ENCODE assay signal across 21 cellular contexts in the genomic region with DNA sequence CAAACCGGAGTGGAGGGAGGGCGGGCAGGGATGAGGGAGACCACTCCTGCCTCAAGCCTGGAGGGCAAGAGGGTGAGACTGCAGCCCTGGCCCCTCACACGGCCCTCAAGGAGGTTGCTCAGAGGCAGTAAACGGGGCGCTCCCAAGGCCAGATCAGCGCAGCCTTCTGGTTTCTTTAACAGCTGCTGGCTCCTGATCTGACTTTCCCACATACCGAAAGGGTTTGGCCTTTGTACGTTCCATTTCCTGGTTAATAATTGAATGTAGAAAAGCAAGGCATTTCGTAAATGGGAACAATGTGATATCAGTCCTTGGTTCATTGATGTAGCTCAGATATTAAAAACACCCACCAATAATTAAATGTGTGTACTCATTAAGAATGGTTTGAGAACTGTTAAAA.
DNase-seq lines count a peak whose midpoint lies in the region; ATAC-seq, FAIRE-seq and TF ChIP-seq lines count a peak whose summit lies in the region.
"Had no signal": no experiment of that assay in that cellular context is flagged by ENCODE, and none has a peak within 500 bp of the region (broad histone marks: within the 10 kb centered on the region; RNA-seq: fewer than 3 reads in every experiment).

No MANE protein-coding gene starts in this region.

- DNase-seq in H9 = peak; percentile 35
- DNase-seq in choroid plexus epithelial cell (ENCODE audit: low read depth) = peak; percentile 31
- DNase-seq in HepG2 (ENCODE audit: low spot score) = peak; percentile 85
- DNase-seq in NCI-H2029 treated with DMSO at 0.1 percent for 48 hours (lab: John Stamatoyannopoulos, UW) = no peak
- DNase-seq in effector CD8-positive, alpha-beta T cell (lab: John Stamatoyannopoulos, UW) = no peak
- no peak for DNase-seq in upper lobe of left lung
- DNase-seq: activated naive CD4-positive, alpha-beta T cell treated with anti-CD3 and anti-CD28 coated beads, Interleukin-2, amount 50 U/mL, for 16 hours; NCI-H446 treated with DMSO at 0.1 percent for 48 hours; nephron progenitor cell; stimulated activated CD4-positive, alpha-beta T cell treated with anti-CD3 and anti-CD28 coated beads, Interleukin-15, amount 100 ng/mL, for 24 hours; stimulated activated naive CD8-positive, alpha-beta T cell treated with anti-CD3 and anti-CD28 coated beads, Interleukin-15, amount 100 ng/mL, for 72 hours; T-helper 9 cell had no signal

- no peaks in the 10 kb centered on the region for H3K79me1 ChIP-seq in H9 (ENCODE audit: insufficient read depth, low read depth, low read length, poor library complexity, severe bottlenecking)

- no peak overlapping the region for H3K56ac ChIP-seq in H9 (ENCODE audit: insufficient read length, low read depth, low read length)

- H4K5ac ChIP-seq in H9 (ENCODE audit: insufficient read length, low read depth, low read length) = no peak overlapping the region

- H2AK5ac ChIP-seq in H9 (ENCODE audit: insufficient read length, low read length) = no peak overlapping the region

- TF ChIP-seq CTCF in H9 (conservative IDR thresholded peaks at IDR 0.05) (no peak), choroid plexus epithelial cell (conservative IDR thresholded peaks at IDR 0.05; ENCODE audit: low read depth, low read length) (no peak), HepG2 (CRISPR knock-in tag; IDR thresholded peaks at IDR 0.05) (no peak; the same call in 1 of the 2 replicates), upper lobe of left lung (IDR thresholded peaks at IDR 0.05) (no peak)

- H3K9me3 ChIP-seq in H9 (ENCODE audit: control insufficient read depth, low read depth, low read length) (no peaks in the 10 kb centered on the region), HepG2 (ENCODE audit: low read length) (no peaks in the 10 kb centered on the region), upper lobe of left lung (no peaks in the 10 kb centered on the region)
- H3K9me3 ChIP-seq: vagina had no signal

- ATAC-seq in HepG2 (peak; percentile 97), GM21717 (IDR thresholded peaks at IDR 0.05; ENCODE audit: unreplicated experiment) (no peak), upper lobe of left lung (ENCODE audit: low FRiP score in 2 of 2) (no peak)
- ATAC-seq: GM12878; stimulated activated naive CD8-positive, alpha-beta T cell treated with anti-CD3 and anti-CD28 coated beads, Interleukin-15, amount 100 ng/mL, for 72 hours had no signal

- TF ChIP-seq RAD21 in HepG2 (CRISPR knock-in tag; IDR thresholded peaks at IDR 0.05) = no peak

- no peaks in the 10 kb centered on the region for H3K9me3 Mint-ChIP-seq in H9
- H3K9me3 Mint-ChIP-seq: nephron progenitor cell; stimulated activated naive CD8-positive, alpha-beta T cell treated with anti-CD3 and anti-CD28 coated beads, Interleukin-15, amount 100 ng/mL, for 72 hours had no signal

- H2BK15ac ChIP-seq in H9 (ENCODE audit: low read depth, low read length) = no peak overlapping the region

- no TSS peak for BruUV-seq in HepG2 (replicated peaks; lab: Mats Ljungman, UMichigan)

- H3K36me3 Mint-ChIP-seq in H9 (ENCODE audit: insufficient read depth in 1 of 3, low read depth in 3 of 3) = peaks cover 0 to 7% (median 2%) of the 10 kb centered on the region in 3 experiments; a peak in 3 of 7 replicates

- no peak overlapping the region for H3T11ph ChIP-seq in H9 (ENCODE audit: low read length)

- H3K18ac ChIP-seq in H9 (ENCODE audit: insufficient read length, low read depth, low read length) = no peak overlapping the region

- H3K27ac ChIP-seq in H9 (ENCODE audit: insufficient read length, low read depth, low read length) (no peak overlapping the region), HepG2 (ENCODE audit: extremely low read length, insufficient read depth, low read length) (peak overlapping the region; percentile 76), upper lobe of left lung (no peak overlapping the region)
- H3K27ac ChIP-seq: vagina had no signal

- no peaks in the 10 kb centered on the region for H3K23me2 ChIP-seq in H9 (ENCODE audit: insufficient read length, low read depth, low read length, poor library complexity, severe bottlenecking)

- peaks cover 60 to 67% of the 10 kb centered on the region in 2 experiments for H3K4me1 Mint-ChIP-seq in H9

- TF ChIP-seq EP300 in HepG2 (IDR thresholded peaks at IDR 0.05; ENCODE audit: low read depth in 2 of 2, low read length in 2 of 2) = peak in 1 of 2 experiments; percentile 51; a peak in 2 of 4 replicates
- no peak for TF ChIP-seq EP300 in HepG2 (CRISPR knock-in tag; IDR thresholded peaks at IDR 0.05; ENCODE audit: borderline replicate concordance)
- no peak for TF ChIP-seq EP300 in upper lobe of left lung (IDR thresholded peaks at IDR 0.05)

- H3K23ac ChIP-seq in H9 (ENCODE audit: insufficient read length, low read depth, low read length) = no peak overlapping the region

- WGBS in H9 (ENCODE audit: extremely low coverage, insufficient read length, low lambda C conversion rate) = no CpG with 5 or more reads among the region's 9 CpGs
- 3% methylated on average over 9 of the region's 9 CpGs for WGBS in HepG2 (ENCODE audit: low lambda C conversion rate)
- 77 to 83% methylated on average over 9 of the region's 9 CpGs for WGBS in upper lobe of left lung, 2 donors

- no peak overlapping the region for H4K8ac ChIP-seq in H9 (replicated peaks; ENCODE audit: insufficient read length, low read depth, low read length)

- no peak overlapping the region for H3K4me3 ChIP-seq in choroid plexus epithelial cell (ENCODE audit: low read depth, low read length)
- H3K4me3 ChIP-seq in HepG2 (replicated peaks in 1 of 3; ENCODE audit: insufficient read depth in 1 of 3, low read depth in 2 of 3, low read length in 3 of 3) = peak overlapping the region in 2 of 3 experiments; percentile 24 to 45; a peak in 3 of 6 replicates
- H3K4me3 ChIP-seq in upper lobe of left lung = no peak overlapping the region
- H3K4me3 ChIP-seq: GM12878, lung, vagina had no signal

- no peaks in the 10 kb centered on the region for H3K27me3 ChIP-seq in H9 (ENCODE audit: insufficient read depth, low read length)
- H3K27me3 ChIP-seq in HepG2 (ENCODE audit: control insufficient read depth in 1 of 2, insufficient read depth in 2 of 2, low read length in 2 of 2) = no peaks in the 10 kb centered on the region
- no peaks in the 10 kb centered on the region for H3K27me3 ChIP-seq in upper lobe of left lung
- H3K27me3 ChIP-seq: vagina had no signal

- H2BK120ac ChIP-seq in H9 (ENCODE audit: low read depth, low read length, poor library complexity, severe bottlenecking) = no peak overlapping the region

- POLR2A ChIA-PET in HepG2 (lab: Yijun Ruan, JAX) = interaction anchor here (0.6 to 1.4 kb wide), 5 partner anchors 8 to 428 kb away, joined by 3 to 6 read pairs (median 3); partner anchors contain the start of gene PCCA

- FAIRE-seq in A204.1 (lab: Jason Lieb, UNC) (peak; percentile 98), HepG2 (lab: Jason Lieb, UNC) (peak; percentile 92)
- FAIRE-seq: G401.6, GM12878, H1, HTR-8/SVneo had no signal

- H3K9ac ChIP-seq in H9 (ENCODE audit: extremely low read depth, insufficient read length, low read length) (no peak overlapping the region), HepG2 (ENCODE audit: insufficient read depth, low read depth, low read length) (peak overlapping the region; percentile 40)

- no peaks in the 10 kb centered on the region for H4K20me1 ChIP-seq in H9 (ENCODE audit: control insufficient read depth, insufficient read depth, insufficient read length)
- no peaks in the 10 kb centered on the region for H4K20me1 ChIP-seq in HepG2 (ENCODE audit: insufficient read depth, low read length)

- no peak overlapping the region for H2BK5ac ChIP-seq in H9 (ENCODE audit: insufficient read length, low read length)

- TF ChIP-seq POLR2A in HepG2 (IDR thresholded peaks at IDR 0.05; ENCODE audit: insufficient read depth in 1 of 2, low read depth in 2 of 2, low read length in 2 of 2) (no peak), upper lobe of left lung (IDR thresholded peaks at IDR 0.05) (no peak)

- H2BK12ac ChIP-seq in H9 (ENCODE audit: insufficient read length, low read depth, low read length) = no peak overlapping the region

- H4K91ac ChIP-seq in H9 (ENCODE audit: insufficient read length, low read depth, low read length) = no peak overlapping the region

- H3K4me2 ChIP-seq in H9 (ENCODE audit: insufficient read depth, insufficient read length, low read length) (no peak overlapping the region), HepG2 (ENCODE audit: low read depth, low read length) (peak overlapping the region; percentile 65)

- H3K4ac ChIP-seq in H9 (ENCODE audit: low read depth, low read length) = no peak overlapping the region

- no peak overlapping the region for H3K4me3 Mint-ChIP-seq in H9
- H3K4me3 Mint-ChIP-seq: activated CD4-positive, alpha-beta T cell treated with anti-CD3 and anti-CD28 coated beads for 36 hours; nephron progenitor cell; stimulated activated naive CD8-positive, alpha-beta T cell treated with anti-CD3 and anti-CD28 coated beads, Interleukin-15, amount 100 ng/mL, for 72 hours had no signal

- CTCF ChIA-PET in HepG2 (lab: Yijun Ruan, JAX; ENCODE audit: low intra/inter-chr PET ratio, low total read pairs) = no interaction called here

- in situ Hi-C loops in HepG2 (cut with HindIII; ENCODE audit: extremely low pct_ligation_motif_present, low pct_unique_long_range_greater_than_20kb) = loop anchor here (10.0 kb wide), 1 partner anchor 602 kb away; no protein-coding TSS in a partner anchor

- intact Hi-C loops in HepG2 (cut with micrococcal nuclease; ENCODE audit: unreplicated experiment) = loop anchor here (5.0 to 10.0 kb wide), 2 partner anchors 430 to 532 kb away; partner anchors contain the start of genes PCCA and ZIC2

- peak overlapping the region; percentile 35; the same call in 1 of the 2 replicates for H3K14ac ChIP-seq in H9 (ENCODE audit: insufficient read depth, low read length)

- H3K27me3 Mint-ChIP-seq in H9 (ENCODE audit: low read depth) = no peaks in the 10 kb centered on the region
- H3K27me3 Mint-ChIP-seq: activated CD4-positive, alpha-beta T cell treated with anti-CD3 and anti-CD28 coated beads for 36 hours had no signal

- peak overlapping the region in 1 of 3 experiments; percentile 16; a peak in 2 of 7 replicates for H3K27ac Mint-ChIP-seq in H9
- H3K27ac Mint-ChIP-seq: activated CD4-positive, alpha-beta T cell treated with anti-CD3 and anti-CD28 coated beads for 36 hours; nephron progenitor cell; stimulated activated naive CD8-positive, alpha-beta T cell treated with anti-CD3 and anti-CD28 coated beads, Interleukin-15, amount 100 ng/mL, for 72 hours had no signal

- H3K4me1 ChIP-seq in H9 (ENCODE audit: insufficient read depth, low read length) = peaks cover 14% of the 10 kb centered on the region; the same call in 1 of the 2 replicates
- H3K4me1 ChIP-seq in HepG2 (ENCODE audit: insufficient read depth, low read length) = peaks cover 31% of the 10 kb centered on the region
- peaks cover 0 to 12% (median 8%) of the 10 kb centered on the region in 4 donors for H3K4me1 ChIP-seq in upper lobe of left lung

- H3K36me3 ChIP-seq in HepG2 (replicated peaks in 1 of 2; ENCODE audit: control insufficient read depth in 1 of 2, insufficient read depth in 2 of 2, low read length in 2 of 2) = peaks cover 0 to 4% of the 10 kb centered on the region in 2 experiments; a peak in 1 of 5 replicates
- H3K36me3 ChIP-seq in upper lobe of left lung = peaks cover 0 to 5% (median 0%) of the 10 kb centered on the region in 4 donors

- no peaks in the 10 kb centered on the region for H3K79me2 ChIP-seq in H9 (ENCODE audit: insufficient read depth, low read length)
- H3K79me2 ChIP-seq in HepG2 (ENCODE audit: insufficient read depth, low read length) = no peaks in the 10 kb centered on the region

- H2AFZ ChIP-seq in H9 (ENCODE audit: low read length) (no peak overlapping the region), HepG2 (ENCODE audit: low read length) (no peak overlapping the region)

- H2BK20ac ChIP-seq in H9 (ENCODE audit: low read depth, low read length, poor library complexity, severe bottlenecking) = no peak overlapping the region

Comparison
In these comparisons a context has a peak if more than half of its experiments do, and no peak if none do; other contexts are left out.
1. DNase-seq: peak in H9 (single experiment), choroid plexus epithelial cell (single experiment) and HepG2 (single experiment); none in NCI-H2029 treated with DMSO at 0.1 percent for 48 hours (single experiment), effector CD8-positive, alpha-beta T cell (single experiment) and upper lobe of left lung (0 of 2).
2. H3K4me3 ChIP-seq: peak in HepG2 (2 of 3); none in choroid plexus epithelial cell (single experiment) and upper lobe of left lung (0 of 4).